13 cellular contexts compared by ENCODE assay signal in the genomic region with DNA sequence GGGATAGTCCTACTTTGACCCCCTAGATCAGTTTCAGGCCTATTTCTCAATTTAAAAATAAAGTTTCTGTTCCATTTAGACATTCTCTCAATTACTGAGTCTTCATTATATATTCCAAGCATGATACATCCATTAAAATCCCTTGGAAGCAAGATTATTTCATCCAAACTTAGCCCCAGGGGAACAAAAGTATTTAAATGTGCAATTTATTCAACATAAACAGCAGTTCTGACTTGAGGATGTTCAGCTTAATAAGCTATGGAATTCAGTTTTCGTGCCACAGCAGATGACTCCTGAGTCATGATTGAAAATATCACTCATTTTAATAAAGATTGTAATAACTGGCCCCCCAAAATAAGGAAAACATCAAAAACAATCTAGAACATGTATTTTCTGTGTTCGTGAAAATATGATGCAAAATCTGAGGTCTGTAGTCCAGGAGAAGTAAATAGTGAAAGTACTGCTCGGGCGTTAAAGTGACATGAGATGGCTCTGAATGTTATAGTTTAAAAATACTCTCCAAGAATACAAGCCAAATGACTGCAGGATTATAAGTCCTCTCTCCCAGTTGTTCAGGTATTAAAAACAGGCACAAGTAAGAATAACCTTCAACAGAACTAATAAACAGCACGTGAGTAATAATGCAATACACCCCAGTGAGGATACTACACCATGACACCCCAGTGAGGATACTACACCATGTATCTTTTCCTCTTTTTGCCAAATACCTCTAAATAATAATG.
A peak's percentile ranks its signal among the peaks of the same experiment; 100 is the strongest.
DNase-seq lines count a peak whose midpoint lies in the region; ATAC-seq and TF ChIP-seq lines count a peak whose summit lies in the region.
"Had no signal": no experiment of that assay in that cellular context is flagged by ENCODE, and none has a peak within 500 bp of the region (broad histone marks: within the 10 kb centered on the region; RNA-seq: fewer than 3 reads in every experiment).

No MANE protein-coding gene starts in this region.

- 58% methylated on average over 5 of the region's 5 CpGs for WGBS in right cardiac atrium

- H3K4me2 ChIP-seq in SU-DHL-6 (ENCODE audit: low read depth, low read length, poor library complexity, severe bottlenecking): peak overlapping the region; percentile 43

- H2AFZ ChIP-seq in SU-DHL-6 (ENCODE audit: low read depth, low read length, severe bottlenecking): no peak overlapping the region

- TF ChIP-seq CTCF in SU-DHL-6 (IDR thresholded peaks at IDR 0.05; ENCODE audit: insufficient read depth, low read length, poor library complexity, severe bottlenecking): no peak
- no peak for TF ChIP-seq CTCF in foreskin keratinocyte (conservative IDR thresholded peaks at IDR 0.05)
- no peak for TF ChIP-seq CTCF in vagina (IDR thresholded peaks at IDR 0.05)
- TF ChIP-seq CTCF in uterus (IDR thresholded peaks at IDR 0.05): no peak

- H3F3A ChIP-seq in SU-DHL-6 (ENCODE audit: insufficient read depth): no peaks in the 10 kb centered on the region

- H3K9me2 ChIP-seq in SU-DHL-6 (replicated peaks; ENCODE audit: insufficient read depth, low read length): no peaks in the 10 kb centered on the region

- peak; percentile 47 for ATAC-seq in Right ventricle myocardium superior (ENCODE audit: poor library complexity)
- no peak for ATAC-seq in right cardiac atrium
- no peak for ATAC-seq in foreskin keratinocyte
- ATAC-seq in GM18498 (IDR thresholded peaks at IDR 0.05; ENCODE audit: unreplicated experiment): no peak
- ATAC-seq: natural killer cell treated with Interleukin-12 subunit alpha and Interleukin-12 subunit beta and Interleukin-15 and Interleukin-18, amount 100 ng/mL, for 72 hours had no signal

- H3K4me3 ChIP-seq in right cardiac atrium (ENCODE audit: low read length): no peak overlapping the region
- H3K4me3 ChIP-seq in SU-DHL-6 (ENCODE audit: insufficient read depth, low read length, poor library complexity, severe bottlenecking): no peak overlapping the region
- no peak overlapping the region for H3K4me3 ChIP-seq in vagina
- H3K4me3 ChIP-seq in uterus: no peak overlapping the region
- H3K4me3 ChIP-seq: left lung had no signal

- no peaks in the 10 kb centered on the region for H3K4me1 ChIP-seq in right cardiac atrium (ENCODE audit: control insufficient read depth, insufficient read depth, low read length)
- H3K4me1 ChIP-seq in foreskin keratinocyte: peaks cover 29% of the 10 kb centered on the region
- H3K4me1 ChIP-seq in vagina: peaks cover 44% of the 10 kb centered on the region
- no peaks in the 10 kb centered on the region for H3K4me1 ChIP-seq in uterus
- H3K4me1 ChIP-seq: left lung had no signal

- intact Hi-C loops in Right ventricle myocardium superior (cut with DNase I): loop anchor here (5.0 kb wide), 1 partner anchor 57 kb away; no protein-coding TSS in a partner anchor
- intact Hi-C loops in right cardiac atrium (cut with DNase I): loop anchor here in 3 of 4 donors (5.0 to 10.0 kb wide), 3 partner anchors 55 to 62 kb away; no protein-coding TSS in a partner anchor
- intact Hi-C loops in vagina (cut with DNase I): loop anchor here (10.0 kb wide), 1 partner anchor 55 kb away; no protein-coding TSS in a partner anchor
- intact Hi-C loops in uterus (cut with DNase I; ENCODE audit: low total_unique reads): no loop called here

- no peak for DNase-seq in Right ventricle myocardium superior
- DNase-seq in right cardiac atrium: no peak
- DNase-seq in foreskin keratinocyte: peak in 1 of 2 donors; percentile 68
- no peak for DNase-seq in vagina (ENCODE audit: extremely low spot score in 2 of 2)
- no peak for DNase-seq in OCI-M2 (lab: John Stamatoyannopoulos, UW; ENCODE audit: unreplicated experiment)
- no peak for DNase-seq in uterus
- DNase-seq: hippocampal formation, left lung, sigmoid colon had no signal

- H3K9ac ChIP-seq in SU-DHL-6 (ENCODE audit: low read length): no peak overlapping the region

- H3K79me2 ChIP-seq in SU-DHL-6 (ENCODE audit: insufficient read depth, low read length): no peaks in the 10 kb centered on the region

- peaks cover 6% of the 10 kb centered on the region for H3K9me3 ChIP-seq in right cardiac atrium (ENCODE audit: control insufficient read depth, low read length)
- no peaks in the 10 kb centered on the region for H3K9me3 ChIP-seq in SU-DHL-6 (ENCODE audit: insufficient read depth, low read length)
- H3K9me3 ChIP-seq in vagina: no peaks in the 10 kb centered on the region
- no peaks in the 10 kb centered on the region for H3K9me3 ChIP-seq in uterus
- H3K9me3 ChIP-seq: Caco-2, left lung, sigmoid colon had no signal

- no peaks in the 10 kb centered on the region for H4K20me1 ChIP-seq in SU-DHL-6 (ENCODE audit: low read depth, low read length)

- no peak for TF ChIP-seq POLR2A in vagina (IDR thresholded peaks at IDR 0.05)
- no peak for TF ChIP-seq POLR2A in uterus (IDR thresholded peaks at IDR 0.05)

- H3K27ac ChIP-seq in right cardiac atrium (ENCODE audit: low read length) (no peak overlapping the region), SU-DHL-6 (ENCODE audit: low read depth, low read length) (no peak overlapping the region), foreskin keratinocyte (peak overlapping the region; percentile 63), vagina (peak overlapping the region; percentile 64), uterus (peak overlapping the region in 1 of 2 donors; percentile 15)
- H3K27ac ChIP-seq: left lung had no signal

- no peaks in the 10 kb centered on the region for H3K36me3 ChIP-seq in SU-DHL-6 (ENCODE audit: low read length)
- no peaks in the 10 kb centered on the region for H3K36me3 ChIP-seq in vagina
- H3K36me3 ChIP-seq in uterus: no peaks in the 10 kb centered on the region
- H3K36me3 ChIP-seq: left lung, sigmoid colon had no signal

- H3K27me3 ChIP-seq in right cardiac atrium (ENCODE audit: control insufficient read depth, insufficient read depth) (no peaks in the 10 kb centered on the region), SU-DHL-6 (ENCODE audit: low read length) (no peaks in the 10 kb centered on the region), foreskin keratinocyte (no peaks in the 10 kb centered on the region), vagina (no peaks in the 10 kb centered on the region), uterus (no peaks in the 10 kb centered on the region)
- H3K27me3 ChIP-seq: left lung, sigmoid colon had no signal

Comparison
In these comparisons a context has a peak if more than half of its experiments do, and no peak if none do; other contexts are left out.
1. H3K27ac ChIP-seq: peak in foreskin keratinocyte (single experiment) and vagina (single experiment); none in right cardiac atrium (single experiment) and SU-DHL-6 (single experiment).